ENCODE assay signal across 8 cellular contexts in genomic region chr10:110354322-110354766, GRCh38. TPM values are rescaled to one million over a fixed set of nuclear protein-coding genes. Genes with fewer than 3 reads are reported as not detected.
DNase-seq lines count a peak whose midpoint lies in the region; ATAC-seq and TF ChIP-seq lines count a peak whose summit lies in the region.

No MANE protein-coding gene starts in this region.

- H3K27ac Mint-ChIP-seq in MCF 10A (ENCODE audit: low read depth, unreplicated experiment), result peak overlapping the region; percentile 56

- H3K36me3 ChIP-seq in MM.1S (replicated peaks; ENCODE audit: insufficient read depth, low read length), result no peaks in the 10 kb centered on the region

- peak overlapping the region; percentile 30 for H3K4me3 Mint-ChIP-seq in MCF 10A (ENCODE audit: unreplicated experiment)

- no peaks in the 10 kb centered on the region for H3K36me3 Mint-ChIP-seq in MCF 10A (ENCODE audit: insufficient read depth, unreplicated experiment)

- H3K9ac ChIP-seq in MM.1S (ENCODE audit: low read length), result peak overlapping the region; percentile 99

- H3K4me2 ChIP-seq in MM.1S (ENCODE audit: low read depth, low read length), result peak overlapping the region; percentile 98

- no peak overlapping the region for H2AFZ ChIP-seq in MM.1S (ENCODE audit: low read length)

- BruUV-seq in MCF 10A (replicated peaks; lab: Mats Ljungman, UMichigan), result no TSS peak

- H3F3A ChIP-seq in MM.1S (ENCODE audit: insufficient read depth, low read length), result peaks cover 61% of the 10 kb centered on the region

- no peak overlapping the region for H3K4me3 ChIP-seq in AG09309 (ENCODE audit: control insufficient read depth, low read depth, low read length)
- H3K4me3 ChIP-seq in MM.1S (ENCODE audit: low read length), result peak overlapping the region; percentile 46

- H3K4me1 ChIP-seq in MM.1S (ENCODE audit: low read length), result peaks cover 49% of the 10 kb centered on the region

- H3K27ac ChIP-seq in MM.1S (ENCODE audit: low read length), result peak overlapping the region; percentile 99

- DNase-seq in AG09309 (ENCODE audit: low read depth) (peak; percentile 62), MM.1S (peak; percentile 91), UCSD-AML1 (lab: John Stamatoyannopoulos, UW; ENCODE audit: unreplicated experiment) (peak; percentile 84), MCF 10A (ENCODE audit: unreplicated experiment) (peak; percentile 92), islet precursor cell (peak; percentile 88)
- peak; percentile 50 to 70 for DNase-seq in stimulated activated CD4-positive, alpha-beta T cell treated with anti-CD3 and anti-CD28 coated beads, Interleukin-1b, Interleukin-23, amount 100 ng/mL, for 1 hour (ENCODE audit: low read depth in 2 of 2)

- peaks cover 7% of the 10 kb centered on the region for H3K79me2 ChIP-seq in MM.1S (ENCODE audit: low read length)

- no peaks in the 10 kb centered on the region for H3K9me3 Mint-ChIP-seq in MCF 10A (ENCODE audit: unreplicated experiment)

- no peaks in the 10 kb centered on the region for H3K27me3 ChIP-seq in MM.1S (replicated peaks; ENCODE audit: insufficient read depth, low read length)

- no peaks in the 10 kb centered on the region for H3K9me2 ChIP-seq in MM.1S (replicated peaks; ENCODE audit: insufficient read depth, low read length)

- no peaks in the 10 kb centered on the region for H4K20me1 ChIP-seq in MM.1S (ENCODE audit: insufficient read depth, low read length)

- H3K4me1 Mint-ChIP-seq in MCF 10A (ENCODE audit: insufficient read depth, unreplicated experiment), result peaks cover 52% of the 10 kb centered on the region

- ATAC-seq in GM18517 (IDR thresholded peaks at IDR 0.05; ENCODE audit: unreplicated experiment), result peak; percentile 30
- ATAC-seq in HG03469 (IDR thresholded peaks at IDR 0.05; ENCODE audit: unreplicated experiment), result no peak

- H3K27me3 Mint-ChIP-seq in MCF 10A (ENCODE audit: insufficient read depth, unreplicated experiment), result no peaks in the 10 kb centered on the region

- POLR2A ChIA-PET in MCF 10A (lab: Yijun Ruan, JAX), result interaction anchor here (0.5 to 9.1 kb wide), 14 partner anchors 9 to 145 kb away, joined by 3 to 108 read pairs (median 6); partner anchors contain the start of genes DUSP5 and SMNDC1

- CTCF ChIA-PET in MCF 10A (lab: Yijun Ruan, JAX), result interaction anchor here (0.7 to 4.6 kb wide), 17 partner anchors 9 to 236 kb away, joined by 3 to 64 read pairs (median 5); partner anchors contain the start of gene DUSP5

- TF ChIP-seq CTCF in AG09309 (IDR thresholded peaks at IDR 0.05; ENCODE audit: control insufficient read depth, insufficient read depth, low read depth, low read length, missing control alignments) (peak; percentile 91), MM.1S (IDR thresholded peaks at IDR 0.05; ENCODE audit: low read length) (peak; percentile 90), MCF 10A (IDR thresholded peaks at IDR 0.05; ENCODE audit: unreplicated experiment) (peak; percentile 60)

- no peaks in the 10 kb centered on the region for H3K9me3 ChIP-seq in MM.1S (replicated peaks; ENCODE audit: insufficient read depth, low read length)

- intact Hi-C loops in MCF 10A (cut with micrococcal nuclease), result loop anchor here (1.0 kb wide), 7 partner anchors 43 to 246 kb away; no protein-coding TSS in a partner anchor

RNA-seq across cellular contexts. Expression of gene SMNDC1, which starts 49.6 kb away (rescaled TPM):
- 46.6 and 48.2 TPM in 2 replicates for total RNA-seq in MCF 10A (2022)
